Comparison of ENCODE assay signal across 1 cellular context in genomic region chr12:69119770-69120169, GRCh38.
TF ChIP-seq lines count a peak whose summit lies in the region.

No MANE protein-coding gene starts in this region.

TF ChIP-seq in H1, 55 proteins besides CTCF, POLR2A, EP300 and RAD21:
- TF ChIP-seq, protein P1, sequence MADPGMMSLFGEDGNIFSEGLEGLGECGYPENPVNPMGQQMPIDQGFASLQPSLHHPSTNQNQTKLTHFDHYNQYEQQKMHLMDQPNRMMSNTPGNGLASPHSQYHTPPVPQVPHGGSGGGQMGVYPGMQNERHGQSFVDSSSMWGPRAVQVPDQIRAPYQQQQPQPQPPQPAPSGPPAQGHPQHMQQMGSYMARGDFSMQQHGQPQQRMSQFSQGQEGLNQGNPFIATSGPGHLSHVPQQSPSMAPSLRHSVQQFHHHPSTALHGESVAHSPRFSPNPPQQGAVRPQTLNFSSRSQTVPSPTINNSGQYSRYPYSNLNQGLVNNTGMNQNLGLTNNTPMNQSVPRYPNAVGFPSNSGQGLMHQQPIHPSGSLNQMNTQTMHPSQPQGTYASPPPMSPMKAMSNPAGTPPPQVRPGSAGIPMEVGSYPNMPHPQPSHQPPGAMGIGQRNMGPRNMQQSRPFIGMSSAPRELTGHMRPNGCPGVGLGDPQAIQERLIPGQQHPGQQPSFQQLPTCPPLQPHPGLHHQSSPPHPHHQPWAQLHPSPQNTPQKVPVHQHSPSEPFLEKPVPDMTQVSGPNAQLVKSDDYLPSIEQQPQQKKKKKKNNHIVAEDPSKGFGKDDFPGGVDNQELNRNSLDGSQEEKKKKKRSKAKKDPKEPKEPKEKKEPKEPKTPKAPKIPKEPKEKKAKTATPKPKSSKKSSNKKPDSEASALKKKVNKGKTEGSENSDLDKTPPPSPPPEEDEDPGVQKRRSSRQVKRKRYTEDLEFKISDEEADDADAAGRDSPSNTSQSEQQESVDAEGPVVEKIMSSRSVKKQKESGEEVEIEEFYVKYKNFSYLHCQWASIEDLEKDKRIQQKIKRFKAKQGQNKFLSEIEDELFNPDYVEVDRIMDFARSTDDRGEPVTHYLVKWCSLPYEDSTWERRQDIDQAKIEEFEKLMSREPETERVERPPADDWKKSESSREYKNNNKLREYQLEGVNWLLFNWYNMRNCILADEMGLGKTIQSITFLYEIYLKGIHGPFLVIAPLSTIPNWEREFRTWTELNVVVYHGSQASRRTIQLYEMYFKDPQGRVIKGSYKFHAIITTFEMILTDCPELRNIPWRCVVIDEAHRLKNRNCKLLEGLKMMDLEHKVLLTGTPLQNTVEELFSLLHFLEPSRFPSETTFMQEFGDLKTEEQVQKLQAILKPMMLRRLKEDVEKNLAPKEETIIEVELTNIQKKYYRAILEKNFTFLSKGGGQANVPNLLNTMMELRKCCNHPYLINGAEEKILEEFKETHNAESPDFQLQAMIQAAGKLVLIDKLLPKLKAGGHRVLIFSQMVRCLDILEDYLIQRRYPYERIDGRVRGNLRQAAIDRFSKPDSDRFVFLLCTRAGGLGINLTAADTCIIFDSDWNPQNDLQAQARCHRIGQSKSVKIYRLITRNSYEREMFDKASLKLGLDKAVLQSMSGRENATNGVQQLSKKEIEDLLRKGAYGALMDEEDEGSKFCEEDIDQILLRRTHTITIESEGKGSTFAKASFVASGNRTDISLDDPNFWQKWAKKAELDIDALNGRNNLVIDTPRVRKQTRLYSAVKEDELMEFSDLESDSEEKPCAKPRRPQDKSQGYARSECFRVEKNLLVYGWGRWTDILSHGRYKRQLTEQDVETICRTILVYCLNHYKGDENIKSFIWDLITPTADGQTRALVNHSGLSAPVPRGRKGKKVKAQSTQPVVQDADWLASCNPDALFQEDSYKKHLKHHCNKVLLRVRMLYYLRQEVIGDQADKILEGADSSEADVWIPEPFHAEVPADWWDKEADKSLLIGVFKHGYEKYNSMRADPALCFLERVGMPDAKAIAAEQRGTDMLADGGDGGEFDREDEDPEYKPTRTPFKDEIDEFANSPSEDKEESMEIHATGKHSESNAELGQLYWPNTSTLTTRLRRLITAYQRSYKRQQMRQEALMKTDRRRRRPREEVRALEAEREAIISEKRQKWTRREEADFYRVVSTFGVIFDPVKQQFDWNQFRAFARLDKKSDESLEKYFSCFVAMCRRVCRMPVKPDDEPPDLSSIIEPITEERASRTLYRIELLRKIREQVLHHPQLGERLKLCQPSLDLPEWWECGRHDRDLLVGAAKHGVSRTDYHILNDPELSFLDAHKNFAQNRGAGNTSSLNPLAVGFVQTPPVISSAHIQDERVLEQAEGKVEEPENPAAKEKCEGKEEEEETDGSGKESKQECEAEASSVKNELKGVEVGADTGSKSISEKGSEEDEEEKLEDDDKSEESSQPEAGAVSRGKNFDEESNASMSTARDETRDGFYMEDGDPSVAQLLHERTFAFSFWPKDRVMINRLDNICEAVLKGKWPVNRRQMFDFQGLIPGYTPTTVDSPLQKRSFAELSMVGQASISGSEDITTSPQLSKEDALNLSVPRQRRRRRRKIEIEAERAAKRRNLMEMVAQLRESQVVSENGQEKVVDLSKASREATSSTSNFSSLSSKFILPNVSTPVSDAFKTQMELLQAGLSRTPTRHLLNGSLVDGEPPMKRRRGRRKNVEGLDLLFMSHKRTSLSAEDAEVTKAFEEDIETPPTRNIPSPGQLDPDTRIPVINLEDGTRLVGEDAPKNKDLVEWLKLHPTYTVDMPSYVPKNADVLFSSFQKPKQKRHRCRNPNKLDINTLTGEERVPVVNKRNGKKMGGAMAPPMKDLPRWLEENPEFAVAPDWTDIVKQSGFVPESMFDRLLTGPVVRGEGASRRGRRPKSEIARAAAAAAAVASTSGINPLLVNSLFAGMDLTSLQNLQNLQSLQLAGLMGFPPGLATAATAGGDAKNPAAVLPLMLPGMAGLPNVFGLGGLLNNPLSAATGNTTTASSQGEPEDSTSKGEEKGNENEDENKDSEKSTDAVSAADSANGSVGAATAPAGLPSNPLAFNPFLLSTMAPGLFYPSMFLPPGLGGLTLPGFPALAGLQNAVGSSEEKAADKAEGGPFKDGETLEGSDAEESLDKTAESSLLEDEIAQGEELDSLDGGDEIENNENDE (IDR thresholded peaks at IDR 0.05; ENCODE audit: insufficient replicate concordance, low read length): no peak
- TF ChIP-seq CHD2 (IDR thresholded peaks at IDR 0.05; ENCODE audit: low read length) (no peak), FOSL1 (IDR thresholded peaks at IDR 0.05; ENCODE audit: insufficient read depth, low read depth, low read length) (no peak), KDM1A (IDR thresholded peaks at IDR 0.05; ENCODE audit: borderline replicate concordance, low read length) (peak; percentile 52; the same call in 1 of the 2 replicates), NRF1 (IDR thresholded peaks at IDR 0.05; ENCODE audit: low read depth, low read length) (no peak), CTBP2 (IDR thresholded peaks at IDR 0.05; ENCODE audit: borderline replicate concordance, insufficient read depth, insufficient read length, low read length) (no peak)
